ENCODE assay signal across 8 cellular contexts in genomic region chr4:158670975-158671664, GRCh38. TPM values are rescaled to one million over a fixed set of nuclear protein-coding genes. Genes with fewer than 3 reads are reported as not detected.
DNase-seq lines count a peak whose midpoint lies in the region; ATAC-seq and TF ChIP-seq lines count a peak whose summit lies in the region.

No MANE protein-coding gene starts in this region.

- peak; percentile 31 for DNase-seq in NK-92 treated with Interleukin-12 subunit alpha and Interleukin-12 subunit beta, amount 100 ng/mL, for 24 hours (lab: John Stamatoyannopoulos, UW)
- DNase-seq in NK-92 (lab: John Stamatoyannopoulos, UW; ENCODE audit: unreplicated experiment): no peak
- peak; percentile 3 for DNase-seq in NCI-H2081 treated with DMSO at 0.1 percent for 48 hours (lab: John Stamatoyannopoulos, UW)
- DNase-seq in WTC11 (ENCODE audit: low spot score): peak; percentile 36
- peak; percentile 60 for DNase-seq in cerebellar cortex (ENCODE audit: low spot score)
- DNase-seq in kidney epithelial cell (ENCODE audit: low read depth): peak; percentile 42
- DNase-seq in stimulated activated CD4-positive, alpha-beta T cell treated with anti-CD3 and anti-CD28 coated beads, Interleukin-12 subunit alpha, Interleukin-12 subunit beta, amount 100 ng/mL, for 48 hours (ENCODE audit: low read depth in 2 of 3, low spot score in 1 of 3): peak; percentile 25 to 47 (median 36)

- POLR2A ChIA-PET in WTC11 (lab: Charles Lee): interaction anchor here (0.5 kb wide), 1 partner anchor 431 kb away, joined by 4 read pairs; no protein-coding TSS in a partner anchor

- no peaks in the 10 kb centered on the region for H3K27me3 Mint-ChIP-seq in WTC11 (ENCODE audit: low read depth)

- ATAC-seq in HG02870 (IDR thresholded peaks at IDR 0.05; ENCODE audit: unreplicated experiment): peak; percentile 23
- ATAC-seq in WTC11: peak; percentile 8

- H3K9me3 Mint-ChIP-seq in WTC11: no peaks in the 10 kb centered on the region

- peaks cover 13% of the 10 kb centered on the region for H3K4me1 Mint-ChIP-seq in WTC11

- peaks cover 10% of the 10 kb centered on the region for H3K36me3 Mint-ChIP-seq in WTC11

- no peak for TF ChIP-seq CTCF in WTC11 (IDR thresholded peaks at IDR 0.05)
- TF ChIP-seq CTCF in kidney epithelial cell (IDR thresholded peaks at IDR 0.05; ENCODE audit: insufficient read depth, low read length, poor library complexity, severe bottlenecking): no peak

- no peaks in the 10 kb centered on the region for H3K36me3 ChIP-seq in kidney epithelial cell (ENCODE audit: control insufficient read depth, insufficient read depth, low read length)

- H3K4me3 Mint-ChIP-seq in WTC11: peak overlapping the region; percentile 98

- H3K27me3 ChIP-seq in kidney epithelial cell (ENCODE audit: control insufficient read depth, insufficient read depth, low read length): no peaks in the 10 kb centered on the region

- H3K27ac Mint-ChIP-seq in WTC11: peak overlapping the region; percentile 98

- CTCF ChIA-PET in WTC11 (lab: Charles Lee): interaction anchor here (0.7 kb wide), 1 partner anchor 175 kb away, joined by 3 read pairs; no protein-coding TSS in a partner anchor

- H3K4me3 ChIP-seq in kidney epithelial cell (ENCODE audit: low read depth, low read length): peak overlapping the region; percentile 94

TF ChIP-seq in WTC11, 78 proteins besides CTCF, POLR2A, EP300 and RAD21:
- peak; percentile 81 for TF ChIP-seq USF2 (CRISPR knock-in tag; IDR thresholded peaks at IDR 0.05)
- peak; percentile 78 for TF ChIP-seq USF1 (CRISPR knock-in tag; IDR thresholded peaks at IDR 0.05)
- TF ChIP-seq ZNF219 (CRISPR knock-in tag; IDR thresholded peaks at IDR 0.05; ENCODE audit: borderline replicate concordance): no peak
- peak; percentile 17; the same call in 1 of the 2 replicates for TF ChIP-seq MAX (CRISPR knock-in tag; IDR thresholded peaks at IDR 0.05)
- TF ChIP-seq FOXP1 (CRISPR knock-in tag; IDR thresholded peaks at IDR 0.05; ENCODE audit: borderline replicate concordance): 0 out of 2 replicates have a peak, but pooled peaks have one; percentile 21

RNA-seq across cellular contexts. Expression of gene C4orf46, which starts 0.6 kb away (rescaled TPM):
- total RNA-seq in WTC11 (2021) (18.1 to 20.6 TPM (median 20.4 TPM) in 3 replicates), kidney epithelial cell (14.1 and 16.6 TPM in 2 replicates)

RNA-seq across cellular contexts. Expression of gene ETFDH, which starts 1.0 kb away (rescaled TPM):
- 12.4 to 15.1 TPM (median 13.2 TPM) in 3 replicates for total RNA-seq in WTC11 (2021)
- total RNA-seq in kidney epithelial cell: 10.5 and 13.3 TPM in 2 replicates

RNA-seq across cellular contexts. Expression of gene PPID, which starts 52.1 kb away (rescaled TPM):
- total RNA-seq in WTC11 (2021) (38.3 to 40.5 TPM (median 40.3 TPM) in 3 replicates), kidney epithelial cell (37.6 and 40.8 TPM in 2 replicates)
